ENCODE assay signal across 23 cellular contexts in genomic region chr3:99570061-99570460, GRCh38.
"Had no signal": no experiment of that assay in that cellular context is flagged by ENCODE, and none has a peak within 500 bp of the region (broad histone marks: within the 10 kb centered on the region; RNA-seq: fewer than 3 reads in every experiment).

No MANE protein-coding gene starts in this region.

- ATAC-seq: activated CD4-positive, alpha-beta T cell treated with anti-CD3 and anti-CD28 coated beads for 36 hours; activated T-helper 17 cell treated with anti-CD3 and anti-CD28 coated beads, Interleukin-2, amount 50 U/mL, for 72 hours; T-helper 17 cell had no signal

- H3K27ac ChIP-seq: PC-9, WERI-Rb-1 had no signal

- DNase-seq: activated CD4-positive, alpha-beta memory T cell treated with anti-CD3 and anti-CD28 coated beads, Interleukin-2, amount 10 ng/mL, durations not matched to agents 7 days and 5 days; activated CD4-positive, alpha-beta T cell treated with anti-CD3 and anti-CD28 coated beads for 36 hours; activated CD4-positive, alpha-beta T cell treated with anti-CD3 and anti-CD28 coated beads, Interleukin-2, amount 50 U/mL, for 1 hour; activated gamma-delta T cell; activated naive CD4-positive, alpha-beta T cell treated with anti-CD3 and anti-CD28 coated beads for 36 hours; activated T-cell treated with anti-CD3 and anti-CD28 coated beads for 4 hours; activated T-cell treated with anti-CD3 and anti-CD28 coated beads, Interleukin-2, amount 50 U/mL, for 48 hours; amygdala; Kasumi-1; NCI-H1048; NCI-H146; NCI-H187 treated with DMSO at 0.1 percent for 48 hours; NCI-H2081 treated with DMSO at 0.1 percent for 48 hours; NCI-H446; NCI-H748 treated with DMSO at 0.1 percent for 48 hours; NK-92 treated with Interleukin-12 subunit alpha and Interleukin-12 subunit beta, amount 100 ng/mL, for 24 hours; PC-9; SHP77 treated with DMSO at 0.1 percent for 48 hours; T-helper 17 cell; T-helper 9 cell; WERI-Rb-1 had no signal

- H3K4me3 ChIP-seq: PC-9 had no signal

- H3K36me3 ChIP-seq: WERI-Rb-1 had no signal

- H2AFZ ChIP-seq: PC-9 had no signal

- FAIRE-seq: astrocyte had no signal

- H3K4me2 ChIP-seq: PC-9 had no signal
